Comparison of ENCODE assay signal across 8 cellular contexts in genomic region chr11:2269601-2270321, GRCh38. TPM values are rescaled to one million over a fixed set of nuclear protein-coding genes. Genes with fewer than 3 reads are reported as not detected.
DNase-seq lines count a peak whose midpoint lies in the region; ATAC-seq and TF ChIP-seq lines count a peak whose summit lies in the region.

No MANE protein-coding gene starts in this region.

- H3K27me3 ChIP-seq in left ventricle myocardium inferior (ENCODE audit: low read depth) (peaks cover 85% of the 10 kb centered on the region), rectal smooth muscle tissue (ENCODE audit: control insufficient read depth, insufficient read depth, low read length) (peaks cover 13% of the 10 kb centered on the region)

- H3K9ac ChIP-seq in rectal smooth muscle tissue (ENCODE audit: low read length) = no peak overlapping the region

- intact Hi-C loops in left ventricle myocardium inferior (cut with micrococcal nuclease) = no loop called here

- H3K27ac ChIP-seq in left ventricle myocardium inferior (replicated peaks) (peak overlapping the region; percentile 33), rectal smooth muscle tissue (ENCODE audit: low read depth, low read length) (no peak overlapping the region)

- no peaks in the 10 kb centered on the region for H3K9me3 Mint-ChIP-seq in activated naive CD8-positive, alpha-beta T cell treated with anti-CD3 and anti-CD28 coated beads for 36 hours

- H3K27ac Mint-ChIP-seq in activated naive CD8-positive, alpha-beta T cell treated with anti-CD3 and anti-CD28 coated beads for 36 hours = no peak overlapping the region

- no peaks in the 10 kb centered on the region for H3K36me3 Mint-ChIP-seq in activated naive CD8-positive, alpha-beta T cell treated with anti-CD3 and anti-CD28 coated beads for 36 hours

- no peak for TF ChIP-seq CTCF in left ventricle myocardium inferior (IDR thresholded peaks at IDR 0.05; ENCODE audit: borderline replicate concordance)

- H3K4me1 Mint-ChIP-seq in activated naive CD8-positive, alpha-beta T cell treated with anti-CD3 and anti-CD28 coated beads for 36 hours = peaks cover 24% of the 10 kb centered on the region

- H3K9me3 ChIP-seq in left ventricle myocardium inferior (replicated peaks) = no peaks in the 10 kb centered on the region

- H3K4me3 ChIP-seq in left ventricle myocardium inferior (peak overlapping the region; percentile 64), rectal smooth muscle tissue (ENCODE audit: low read length) (peak overlapping the region; percentile 31)

- H3K36me3 ChIP-seq in left ventricle myocardium inferior (no peaks in the 10 kb centered on the region), rectal smooth muscle tissue (ENCODE audit: control insufficient read depth, insufficient read depth, low read length) (no peaks in the 10 kb centered on the region)

- H3K4me3 Mint-ChIP-seq in activated naive CD8-positive, alpha-beta T cell treated with anti-CD3 and anti-CD28 coated beads for 36 hours = peak overlapping the region; percentile 58

- peaks cover 28% of the 10 kb centered on the region for H3K27me3 Mint-ChIP-seq in activated naive CD8-positive, alpha-beta T cell treated with anti-CD3 and anti-CD28 coated beads for 36 hours

- ATAC-seq in HG03159 (IDR thresholded peaks at IDR 0.05; ENCODE audit: unreplicated experiment) = no peak
- no peak for ATAC-seq in GM18909 (IDR thresholded peaks at IDR 0.05; ENCODE audit: poor library complexity, unreplicated experiment)

- peaks cover 27% of the 10 kb centered on the region for H3K4me1 ChIP-seq in left ventricle myocardium inferior
- no peaks in the 10 kb centered on the region for H3K4me1 ChIP-seq in rectal smooth muscle tissue (ENCODE audit: control insufficient read depth, insufficient read depth, low read length)

- DNase-seq in DMS 273 treated with DMSO at 0.1 percent for 48 hours (lab: John Stamatoyannopoulos, UW) (peak; percentile 1), NCI-H2171 treated with DMSO at 0.1 percent for 48 hours (lab: John Stamatoyannopoulos, UW) (peak; percentile 17), left ventricle myocardium inferior (no peak), NCI-H1436 (lab: John Stamatoyannopoulos, UW) (no peak)
- peak; percentile 57 for DNase-seq in activated naive CD8-positive, alpha-beta T cell treated with anti-CD3 and anti-CD28 coated beads for 36 hours

RNA-seq across cellular contexts. Expression of gene ASCL2, which starts 0.6 kb away (rescaled TPM):
- total RNA-seq in activated naive CD8-positive, alpha-beta T cell treated with anti-CD3 and anti-CD28 coated beads for 36 hours = 1 to 10 TPM; 2.5 to 2.9 TPM
- total RNA-seq in left ventricle myocardium inferior = not detected

RNA-seq across cellular contexts. Expression of gene C11orf21, which starts 32.0 kb away (rescaled TPM):
- 1 to 10 TPM; 2.5 to 2.6 TPM for total RNA-seq in activated naive CD8-positive, alpha-beta T cell treated with anti-CD3 and anti-CD28 coated beads for 36 hours
- 36.0 TPM for total RNA-seq in left ventricle myocardium inferior

RNA-seq across cellular contexts. Expression of gene TSPAN32, which starts 32.1 kb away (rescaled TPM):
- total RNA-seq in activated naive CD8-positive, alpha-beta T cell treated with anti-CD3 and anti-CD28 coated beads for 36 hours = 1 to 10 TPM; 5.4 to 5.5 TPM
- 27.1 TPM for total RNA-seq in left ventricle myocardium inferior

Comparison
In these comparisons a context has a peak if more than half of its experiments do, and no peak if none do; other contexts are left out.
1. DNase-seq: peak in DMS 273 treated with DMSO at 0.1 percent for 48 hours (single experiment), NCI-H2171 treated with DMSO at 0.1 percent for 48 hours (single experiment) and activated naive CD8-positive, alpha-beta T cell treated with anti-CD3 and anti-CD28 coated beads for 36 hours (single experiment); none in left ventricle myocardium inferior (single experiment) and NCI-H1436 (single experiment).
2. RNA of gene C11orf21, which starts 32.0 kb away (total RNA-seq): 36.0 TPM in left ventricle myocardium inferior (single experiment); 2.5 to 2.6 TPM in activated naive CD8-positive, alpha-beta T cell treated with anti-CD3 and anti-CD28 coated beads for 36 hours; every median in the first group is over 10 times any median in the second.